11 cellular contexts compared by ENCODE assay signal in genomic region chr6:155129744-155130143, GRCh38.
"Had no signal": no experiment of that assay in that cellular context is flagged by ENCODE, and none has a peak within 500 bp of the region (broad histone marks: within the 10 kb centered on the region; RNA-seq: fewer than 3 reads in every experiment).

No MANE protein-coding gene starts in this region.

- H3K36me3 ChIP-seq: left ventricle myocardium inferior, right atrium auricular region, thoracic aorta had no signal

- H3K4me3 Mint-ChIP-seq: naive B cell had no signal

- H3K36me3 Mint-ChIP-seq: naive B cell had no signal

- DNase-seq: activated effector memory CD4-positive, alpha-beta T cell treated with anti-CD3 and anti-CD28 coated beads, Interleukin-2, amount 50 U/mL, for 16 hours; erythroblast; hippocampal formation; left ventricle myocardium inferior; naive B cell; nucleus accumbens; stomach; T-helper 9 cell had no signal

- H3K27me3 Mint-ChIP-seq: naive B cell had no signal

- H3K9me3 ChIP-seq: left ventricle myocardium inferior, right atrium auricular region, stomach, thoracic aorta had no signal

- H3K4me1 ChIP-seq: left ventricle myocardium inferior, right atrium auricular region, stomach had no signal

- H3K9me3 Mint-ChIP-seq: naive B cell had no signal

- H3K4me3 ChIP-seq: left ventricle myocardium inferior, right atrium auricular region, stomach, thoracic aorta had no signal

- H3K27me3 ChIP-seq: right atrium auricular region, stomach had no signal

- H3K4me1 Mint-ChIP-seq: naive B cell had no signal

- H3K27ac ChIP-seq: left ventricle myocardium inferior, right atrium auricular region, RWPE1, stomach, thoracic aorta had no signal
